ENCODE assay signal across 10 cellular contexts in the genomic region with DNA sequence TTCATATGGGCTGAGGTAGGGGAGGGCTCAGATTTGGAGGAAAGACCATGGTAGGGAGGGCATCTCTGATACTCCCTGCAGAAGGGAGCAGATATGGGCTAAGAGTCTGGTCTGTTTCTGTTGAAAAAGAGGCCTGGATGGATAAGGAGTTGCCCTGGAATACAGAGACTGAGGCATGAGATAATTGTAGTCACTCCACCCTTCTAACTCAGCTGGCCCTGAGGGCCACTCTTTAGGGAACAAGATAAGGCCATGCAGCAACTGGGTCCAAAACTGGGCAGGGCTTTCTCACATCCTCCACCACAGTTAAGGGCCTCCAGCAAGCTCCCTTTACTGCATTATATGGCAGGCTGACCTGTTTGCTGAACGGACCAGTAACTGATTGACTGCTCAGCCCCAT. TPM values are rescaled to one million over a fixed set of nuclear protein-coding genes. Genes with fewer than 3 reads are reported as not detected.
DNase-seq lines count a peak whose midpoint lies in the region; ATAC-seq and TF ChIP-seq lines count a peak whose summit lies in the region.
"Had no signal": no experiment of that assay in that cellular context is flagged by ENCODE, and none has a peak within 500 bp of the region (broad histone marks: within the 10 kb centered on the region; RNA-seq: fewer than 3 reads in every experiment).

No MANE protein-coding gene starts in this region.

- H3K4me3 Mint-ChIP-seq in T-helper 1 cell treated with Interleukin-12 subunit alpha and Interleukin-12 subunit beta and Interleukin-4 antibody, amounts not matched to agents 30 μg/mL and 1 μg/mL, for 36 hours = peak overlapping the region; percentile 96

- H3K9ac ChIP-seq in skeletal muscle satellite cell (ENCODE audit: low read depth, low read length) = peak overlapping the region; percentile 79

- peaks cover 20% of the 10 kb centered on the region for H3K36me3 ChIP-seq in WERI-Rb-1
- H3K36me3 ChIP-seq in skeletal muscle satellite cell (ENCODE audit: insufficient read depth, low read length) = no peaks in the 10 kb centered on the region

- DNase-seq in T-helper 1 cell = no peak
- DNase-seq in WERI-Rb-1 = no peak
- DNase-seq in foreskin keratinocyte = no peak
- no peak for DNase-seq in NCI-H748 treated with DMSO at 0.1 percent for 48 hours (lab: John Stamatoyannopoulos, UW)
- DNase-seq in COLO829 (ENCODE audit: low spot score) = no peak
- DNase-seq: NCI-H2171 treated with DMSO at 0.1 percent for 48 hours had no signal

- H3K4me3 ChIP-seq in WERI-Rb-1 (ENCODE audit: low read depth, low read length) (peak overlapping the region; percentile 57), skeletal muscle satellite cell (ENCODE audit: low read length) (peak overlapping the region; percentile 85)

- H3K36me3 Mint-ChIP-seq in T-helper 1 cell treated with Interleukin-12 subunit alpha and Interleukin-12 subunit beta and Interleukin-4 antibody, amounts not matched to agents 30 μg/mL and 1 μg/mL, for 36 hours (ENCODE audit: low read depth) = peaks cover 41% of the 10 kb centered on the region

- ATAC-seq in foreskin keratinocyte (no peak), HG03378 (IDR thresholded peaks at IDR 0.05; ENCODE audit: unreplicated experiment) (no peak)
- ATAC-seq: sciatic nerve had no signal

- H3K27ac ChIP-seq in WERI-Rb-1 (no peak overlapping the region), foreskin keratinocyte (peak overlapping the region; percentile 38)

- H3K4me2 ChIP-seq in skeletal muscle satellite cell (ENCODE audit: low read length) = peak overlapping the region; percentile 85

- H3K9me3 Mint-ChIP-seq in T-helper 1 cell treated with Interleukin-12 subunit alpha and Interleukin-12 subunit beta and Interleukin-4 antibody, amounts not matched to agents 30 μg/mL and 1 μg/mL, for 36 hours = peaks cover 49% of the 10 kb centered on the region

- no peaks in the 10 kb centered on the region for H3K27me3 Mint-ChIP-seq in T-helper 1 cell treated with Interleukin-12 subunit alpha and Interleukin-12 subunit beta and Interleukin-4 antibody, amounts not matched to agents 30 μg/mL and 1 μg/mL, for 36 hours (ENCODE audit: low read depth)

- no peak for TF ChIP-seq CTCF in WERI-Rb-1 (IDR thresholded peaks at IDR 0.05; ENCODE audit: low read depth, low read length)
- no peak for TF ChIP-seq CTCF in foreskin keratinocyte (conservative IDR thresholded peaks at IDR 0.05)

- H3K9me3 ChIP-seq in WERI-Rb-1 (ENCODE audit: severe bottlenecking) = peaks cover 2% of the 10 kb centered on the region
- H3K9me3 ChIP-seq in skeletal muscle satellite cell (replicated peaks; ENCODE audit: low read length) = no peaks in the 10 kb centered on the region

- H3K27ac Mint-ChIP-seq in T-helper 1 cell treated with Interleukin-12 subunit alpha and Interleukin-12 subunit beta and Interleukin-4 antibody, amounts not matched to agents 30 μg/mL and 1 μg/mL, for 36 hours = peak overlapping the region; percentile 79

- H3K4me1 ChIP-seq in foreskin keratinocyte (peaks cover 10% of the 10 kb centered on the region), skeletal muscle satellite cell (ENCODE audit: control insufficient read depth, insufficient read depth, low read length) (peaks cover 11% of the 10 kb centered on the region)

- H3K4me1 Mint-ChIP-seq in T-helper 1 cell treated with Interleukin-12 subunit alpha and Interleukin-12 subunit beta and Interleukin-4 antibody, amounts not matched to agents 30 μg/mL and 1 μg/mL, for 36 hours (ENCODE audit: low read depth) = peaks cover 25% of the 10 kb centered on the region

- no peaks in the 10 kb centered on the region for H3K27me3 ChIP-seq in WERI-Rb-1 (ENCODE audit: insufficient read depth, low read depth, severe bottlenecking)
- H3K27me3 ChIP-seq in foreskin keratinocyte = no peaks in the 10 kb centered on the region
- no peaks in the 10 kb centered on the region for H3K27me3 ChIP-seq in skeletal muscle satellite cell (ENCODE audit: control insufficient read depth, insufficient read depth, low read length)

RNA-seq across cellular contexts. Expression of gene ZNF749, which starts 1.3 kb away (rescaled TPM):
- total RNA-seq in foreskin keratinocyte = 12.0 and 13.9 TPM in 2 replicates
- 2.2 and 11.3 TPM in 2 replicates for polyA plus RNA-seq in foreskin keratinocyte
- 7.0 and 14.2 TPM in 2 replicates for total RNA-seq in skeletal muscle satellite cell (2012; rRNA removed)

RNA-seq across cellular contexts. Expression of gene VN1R1, which starts 20.5 kb away (rescaled TPM):
- total RNA-seq in foreskin keratinocyte = 0.14 and 0.18 TPM in 2 replicates
- polyA plus RNA-seq in foreskin keratinocyte = 0.03 and 0.09 TPM in 2 replicates
- total RNA-seq in skeletal muscle satellite cell (2012; rRNA removed) = 0.44 and 0.51 TPM in 2 replicates

RNA-seq across cellular contexts. Expression of gene ZNF17, which starts 25.4 kb away (rescaled TPM):
- total RNA-seq in foreskin keratinocyte = 5.6 and 6.2 TPM in 2 replicates
- polyA plus RNA-seq in foreskin keratinocyte = 1.4 and 1.9 TPM in 2 replicates
- total RNA-seq in skeletal muscle satellite cell (2012; rRNA removed) = 8.3 and 10.4 TPM in 2 replicates

RNA-seq across cellular contexts. Expression of gene ZNF772, which starts 41.0 kb away (rescaled TPM):
- 9.1 and 10.9 TPM in 2 replicates for total RNA-seq in foreskin keratinocyte
- 1.4 TPM in 2 replicates for polyA plus RNA-seq in foreskin keratinocyte
- total RNA-seq in skeletal muscle satellite cell (2012; rRNA removed) = 17.0 and 17.9 TPM in 2 replicates

RNA-seq across cellular contexts. Expression of gene ZNF548, which starts 46.7 kb away (rescaled TPM):
- total RNA-seq in foreskin keratinocyte = 8.7 and 9.3 TPM in 2 replicates
- 1.6 and 2.3 TPM in 2 replicates for polyA plus RNA-seq in foreskin keratinocyte
- 12.4 and 14.6 TPM in 2 replicates for total RNA-seq in skeletal muscle satellite cell (2012; rRNA removed)
